In genomic region chr6:3210024-3210610, GRCh38 we compare ENCODE assay signal across 3 cellular contexts.
TF ChIP-seq lines count a peak whose summit lies in the region.

No MANE protein-coding gene starts in this region.

TF ChIP-seq in SK-N-SH, 30 proteins besides CTCF, POLR2A, EP300 and RAD21 (continues in another document):
- TF ChIP-seq TAF1 (IDR thresholded peaks at IDR 0.05; ENCODE audit: borderline replicate concordance, low read depth, low read length) (no peak), IRF3 (IDR thresholded peaks at IDR 0.05; ENCODE audit: low read depth, low read length) (no peak), USF1 (IDR thresholded peaks at IDR 0.05; ENCODE audit: borderline replicate concordance, low read depth) (no peak), NFIC (IDR thresholded peaks at IDR 0.05; ENCODE audit: borderline replicate concordance) (no peak), USF2 (IDR thresholded peaks at IDR 0.05; ENCODE audit: borderline replicate concordance, low read depth, low read length) (no peak), FOSL2 (IDR thresholded peaks at IDR 0.05; ENCODE audit: borderline replicate concordance, low read depth) (no peak), JUND (IDR thresholded peaks at IDR 0.05) (no peak), FOXJ3 (CRISPR knock-in tag; IDR thresholded peaks at IDR 0.05) (no peak), YY1 (IDR thresholded peaks at IDR 0.05; ENCODE audit: low read depth) (no peak), REST (IDR thresholded peaks at IDR 0.05; ENCODE audit: low read depth, low read length) (no peak), MXI1 (IDR thresholded peaks at IDR 0.05; ENCODE audit: low read depth, low read length) (no peak), RXRA (IDR thresholded peaks at IDR 0.05; ENCODE audit: borderline replicate concordance, low read depth) (no peak), ELF1 (IDR thresholded peaks at IDR 0.05) (no peak), RCOR1 (IDR thresholded peaks at IDR 0.05; ENCODE audit: low read length) (no peak), TCF12 (IDR thresholded peaks at IDR 0.05) (no peak), SMC3 (IDR thresholded peaks at IDR 0.05; ENCODE audit: low read depth, low read length) (no peak)

TF ChIP-seq in SK-N-SH treated with all-trans-retinoic acid at 6 μM for 48 hours, 23 proteins besides CTCF, POLR2A, EP300 and RAD21:
- TF ChIP-seq ZNF565 (CRISPR knock-in tag; conservative IDR thresholded peaks at IDR 0.05; ENCODE audit: low read depth) = no peak
- no peak for TF ChIP-seq OSR1 (CRISPR knock-in tag; IDR thresholded peaks at IDR 0.05)
- no peak for TF ChIP-seq ISL1 (CRISPR knock-in tag; IDR thresholded peaks at IDR 0.05)
- TF ChIP-seq PATZ1 (CRISPR knock-in tag; IDR thresholded peaks at IDR 0.05; ENCODE audit: borderline replicate concordance) = no peak
- TF ChIP-seq ZNF8 (CRISPR knock-in tag; IDR thresholded peaks at IDR 0.05) = no peak
- no peak for TF ChIP-seq SNAI2 (CRISPR knock-in tag; IDR thresholded peaks at IDR 0.05)
- no peak for TF ChIP-seq ZFP3 (CRISPR knock-in tag; IDR thresholded peaks at IDR 0.05)
- TF ChIP-seq ARNTL (CRISPR knock-in tag; IDR thresholded peaks at IDR 0.05; ENCODE audit: borderline replicate concordance, low read depth) = no peak

TF ChIP-seq in HCT116, 20 proteins besides CTCF, POLR2A, EP300 and RAD21:
- no peak for TF ChIP-seq SIN3A (IDR thresholded peaks at IDR 0.05; ENCODE audit: low read depth)
- TF ChIP-seq CBX3 (IDR thresholded peaks at IDR 0.05; ENCODE audit: low read depth) = no peak
- no peak for TF ChIP-seq SRF (IDR thresholded peaks at IDR 0.05; ENCODE audit: low read depth)
- no peak for TF ChIP-seq EGR1 (IDR thresholded peaks at IDR 0.05; ENCODE audit: low read depth)
- TF ChIP-seq EZH2 (IDR thresholded peaks at IDR 0.05) = no peak
- TF ChIP-seq ELF1 (IDR thresholded peaks at IDR 0.05; ENCODE audit: borderline replicate concordance, low read depth) = no peak
- TF ChIP-seq REST (IDR thresholded peaks at IDR 0.05; ENCODE audit: low read depth) = no peak
- TF ChIP-seq ATF3 (IDR thresholded peaks at IDR 0.05) = no peak
- no peak for TF ChIP-seq JUND (IDR thresholded peaks at IDR 0.05)
- TF ChIP-seq TCF7L2 (IDR thresholded peaks at IDR 0.05; ENCODE audit: borderline replicate concordance, extremely low read depth, insufficient read depth, insufficient read length) = no peak
- TF ChIP-seq ZFX (IDR thresholded peaks at IDR 0.05) = no peak
- no peak for TF ChIP-seq FOSL1 (IDR thresholded peaks at IDR 0.05; ENCODE audit: low read depth)
- no peak for TF ChIP-seq MAX (IDR thresholded peaks at IDR 0.05)
- TF ChIP-seq ZNF274 (IDR thresholded peaks at IDR 0.05; ENCODE audit: low read depth, low read length) = no peak
- no peak for TF ChIP-seq YY1 (IDR thresholded peaks at IDR 0.05; ENCODE audit: extremely low read depth, insufficient replicate concordance, low read depth, low read length)
- no peak for TF ChIP-seq SP1 (IDR thresholded peaks at IDR 0.05; ENCODE audit: low read depth)
- no peak for TF ChIP-seq CEBPB (IDR thresholded peaks at IDR 0.05; ENCODE audit: low read depth)
- TF ChIP-seq POLR2AphosphoS5 (IDR thresholded peaks at IDR 0.05; ENCODE audit: low read depth, low read length) = no peak
- TF ChIP-seq EZH2phosphoT487 (IDR thresholded peaks at IDR 0.05; ENCODE audit: borderline replicate concordance) = no peak
- no peak for TF ChIP-seq ZBTB33 (IDR thresholded peaks at IDR 0.05; ENCODE audit: extremely low read depth, insufficient replicate concordance, low read length)
